22 cellular contexts compared by ENCODE assay signal in the genomic region with DNA sequence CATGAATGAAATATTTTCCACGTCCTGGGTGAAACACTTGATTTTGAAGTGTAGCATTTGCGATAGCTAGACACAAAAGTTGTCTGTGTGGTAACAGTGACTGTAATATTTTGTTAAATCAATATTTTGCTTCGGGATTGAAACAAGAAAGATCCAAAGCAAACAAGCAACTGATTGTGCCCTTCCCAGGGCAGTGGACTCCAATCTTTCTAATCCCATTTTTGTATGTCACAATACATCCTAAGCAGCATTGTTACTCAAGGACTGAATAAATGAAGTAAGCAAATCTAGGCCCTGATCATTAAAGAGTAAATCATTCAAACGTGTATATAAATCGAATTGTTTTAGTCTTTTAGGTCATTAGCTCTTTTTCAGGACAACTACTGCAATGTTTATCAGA. TPM values are rescaled to one million over a fixed set of nuclear protein-coding genes. Genes with fewer than 3 reads are reported as not detected.
DNase-seq lines count a peak whose midpoint lies in the region; ATAC-seq lines count a peak whose summit lies in the region.
"Had no signal": no experiment of that assay in that cellular context is flagged by ENCODE, and none has a peak within 500 bp of the region (broad histone marks: within the 10 kb centered on the region; RNA-seq: fewer than 3 reads in every experiment).

No MANE protein-coding gene starts in this region.

- H3K4me3 ChIP-seq in thymus (ENCODE audit: low read length): peak overlapping the region; percentile 25
- H3K4me3 ChIP-seq: BLaER1, hepatocyte had no signal

- no peaks in the 10 kb centered on the region for H3K36me3 ChIP-seq in thymus (ENCODE audit: control insufficient read depth, insufficient read depth)
- H3K36me3 ChIP-seq: BLaER1 had no signal

- H3K4me1 ChIP-seq in thymus (ENCODE audit: control insufficient read depth, insufficient read depth, low read length): no peaks in the 10 kb centered on the region
- H3K4me1 ChIP-seq: BLaER1, psoas muscle had no signal

- peak overlapping the region; percentile 77 for H3K4me3 Mint-ChIP-seq in T-helper 1 cell treated with Interleukin-12 subunit alpha and Interleukin-12 subunit beta and Interleukin-4 antibody, amounts not matched to agents 30 μg/mL and 1 μg/mL, for 36 hours
- peak overlapping the region; percentile 75 for H3K4me3 Mint-ChIP-seq in stimulated activated naive CD8-positive, alpha-beta T cell treated with anti-CD3 and anti-CD28 coated beads, Interleukin-15, Interleukin-2, amounts not matched to agents 100 ng/mL and 50 ng/mL, for 24 hours
- H3K4me3 Mint-ChIP-seq in activated naive CD8-positive, alpha-beta T cell treated with anti-CD3 and anti-CD28 coated beads, Interleukin-2, amount 10 ng/mL, durations not matched to agents 7 days and 5 days: peak overlapping the region; percentile 69
- H3K4me3 Mint-ChIP-seq: stimulated activated naive B cell treated with anti-CD40 and anti-IgM and Interleukin-4, amounts not matched to agents 10 μg/mL and 1 μg/mL and 100 μg/mL, for 72 hours had no signal

- 65% methylated on average over 5 of the region's 5 CpGs for WGBS in thymus

- DNase-seq in T-helper 1 cell (no peak), 8988T (no peak)
- no peak for DNase-seq in stimulated activated naive CD8-positive, alpha-beta T cell treated with anti-CD3 and anti-CD28 coated beads, Interleukin-15, Interleukin-2, amounts not matched to agents 100 U/mL and 50 U/mL, for 24 hours
- no peak for DNase-seq in activated naive CD8-positive, alpha-beta T cell treated with anti-CD3 and anti-CD28 coated beads, Interleukin-2, amount 10 ng/mL, durations not matched to agents 7 days and 5 days
- no peak for DNase-seq in stimulated activated CD8-positive, alpha-beta memory T cell treated with anti-CD3 and anti-CD28 coated beads, Interleukin-4, amount 100 ng/mL, for 48 hours
- DNase-seq: amniotic stem cell; GF-D8; islet precursor cell; mesenchymal stem cell; NCI-H1092 treated with DMSO at 0.1 percent for 48 hours; NCI-H526 treated with DMSO at 0.1 percent for 48 hours; PC-3; psoas muscle; stimulated activated naive B cell treated with anti-CD40 and anti-IgM and Interleukin-4, amounts not matched to agents 10 μg/mL and 1 μg/mL and 100 μg/mL, for 72 hours had no signal

- no peaks in the 10 kb centered on the region for H3K9me3 Mint-ChIP-seq in T-helper 1 cell treated with Interleukin-12 subunit alpha and Interleukin-12 subunit beta and Interleukin-4 antibody, amounts not matched to agents 30 μg/mL and 1 μg/mL, for 36 hours
- H3K9me3 Mint-ChIP-seq in stimulated activated naive CD8-positive, alpha-beta T cell treated with anti-CD3 and anti-CD28 coated beads, Interleukin-15, Interleukin-2, amounts not matched to agents 100 ng/mL and 50 ng/mL, for 24 hours: no peaks in the 10 kb centered on the region
- H3K9me3 Mint-ChIP-seq in activated naive CD8-positive, alpha-beta T cell treated with anti-CD3 and anti-CD28 coated beads, Interleukin-2, amount 10 ng/mL, durations not matched to agents 7 days and 5 days: no peaks in the 10 kb centered on the region
- H3K9me3 Mint-ChIP-seq: IgD-negative memory B cell; stimulated activated naive B cell treated with anti-CD40 and anti-IgM and Interleukin-4, amounts not matched to agents 10 μg/mL and 1 μg/mL and 100 μg/mL, for 72 hours had no signal

- no peaks in the 10 kb centered on the region for H3K27me3 Mint-ChIP-seq in T-helper 1 cell treated with Interleukin-12 subunit alpha and Interleukin-12 subunit beta and Interleukin-4 antibody, amounts not matched to agents 30 μg/mL and 1 μg/mL, for 36 hours (ENCODE audit: low read depth)
- no peaks in the 10 kb centered on the region for H3K27me3 Mint-ChIP-seq in stimulated activated naive CD8-positive, alpha-beta T cell treated with anti-CD3 and anti-CD28 coated beads, Interleukin-15, Interleukin-2, amounts not matched to agents 100 ng/mL and 50 ng/mL, for 24 hours
- no peaks in the 10 kb centered on the region for H3K27me3 Mint-ChIP-seq in activated naive CD8-positive, alpha-beta T cell treated with anti-CD3 and anti-CD28 coated beads, Interleukin-2, amount 10 ng/mL, durations not matched to agents 7 days and 5 days
- H3K27me3 Mint-ChIP-seq: IgD-negative memory B cell; stimulated activated naive B cell treated with anti-CD40 and anti-IgM and Interleukin-4, amounts not matched to agents 10 μg/mL and 1 μg/mL and 100 μg/mL, for 72 hours had no signal

- H3K36me3 Mint-ChIP-seq in T-helper 1 cell treated with Interleukin-12 subunit alpha and Interleukin-12 subunit beta and Interleukin-4 antibody, amounts not matched to agents 30 μg/mL and 1 μg/mL, for 36 hours (ENCODE audit: low read depth): peaks cover 30% of the 10 kb centered on the region
- H3K36me3 Mint-ChIP-seq in stimulated activated naive CD8-positive, alpha-beta T cell treated with anti-CD3 and anti-CD28 coated beads, Interleukin-15, Interleukin-2, amounts not matched to agents 100 ng/mL and 50 ng/mL, for 24 hours (ENCODE audit: low read depth): peaks cover 22% of the 10 kb centered on the region
- H3K36me3 Mint-ChIP-seq in activated naive CD8-positive, alpha-beta T cell treated with anti-CD3 and anti-CD28 coated beads, Interleukin-2, amount 10 ng/mL, durations not matched to agents 7 days and 5 days: peaks cover 20% of the 10 kb centered on the region
- H3K36me3 Mint-ChIP-seq: IgD-negative memory B cell; stimulated activated naive B cell treated with anti-CD40 and anti-IgM and Interleukin-4, amounts not matched to agents 10 μg/mL and 1 μg/mL and 100 μg/mL, for 72 hours had no signal

- H3K27ac ChIP-seq in thymus (ENCODE audit: low read depth): no peak overlapping the region
- H3K27ac ChIP-seq: 22Rv1, BLaER1, hepatocyte, psoas muscle had no signal

- POLR2A ChIA-PET in activated naive CD8-positive, alpha-beta T cell treated with anti-CD3 and anti-CD28 coated beads, Interleukin-2, amount 10 ng/mL, durations not matched to agents 7 days and 5 days (lab: Charles Lee): no interaction called here

- H3K4me1 Mint-ChIP-seq in T-helper 1 cell treated with Interleukin-12 subunit alpha and Interleukin-12 subunit beta and Interleukin-4 antibody, amounts not matched to agents 30 μg/mL and 1 μg/mL, for 36 hours (ENCODE audit: low read depth): peaks cover 40% of the 10 kb centered on the region
- H3K4me1 Mint-ChIP-seq in stimulated activated naive CD8-positive, alpha-beta T cell treated with anti-CD3 and anti-CD28 coated beads, Interleukin-15, Interleukin-2, amounts not matched to agents 100 ng/mL and 50 ng/mL, for 24 hours (ENCODE audit: low read depth): peaks cover 43% of the 10 kb centered on the region
- peaks cover 30% of the 10 kb centered on the region for H3K4me1 Mint-ChIP-seq in activated naive CD8-positive, alpha-beta T cell treated with anti-CD3 and anti-CD28 coated beads, Interleukin-2, amount 10 ng/mL, durations not matched to agents 7 days and 5 days

- H3K27ac Mint-ChIP-seq in T-helper 1 cell treated with Interleukin-12 subunit alpha and Interleukin-12 subunit beta and Interleukin-4 antibody, amounts not matched to agents 30 μg/mL and 1 μg/mL, for 36 hours: peak overlapping the region; percentile 78
- peak overlapping the region; percentile 55 for H3K27ac Mint-ChIP-seq in stimulated activated naive CD8-positive, alpha-beta T cell treated with anti-CD3 and anti-CD28 coated beads, Interleukin-15, Interleukin-2, amounts not matched to agents 100 ng/mL and 50 ng/mL, for 24 hours
- H3K27ac Mint-ChIP-seq in activated naive CD8-positive, alpha-beta T cell treated with anti-CD3 and anti-CD28 coated beads, Interleukin-2, amount 10 ng/mL, durations not matched to agents 7 days and 5 days: no peak overlapping the region
- H3K27ac Mint-ChIP-seq: IgD-negative memory B cell; stimulated activated naive B cell treated with anti-CD40 and anti-IgM and Interleukin-4, amounts not matched to agents 10 μg/mL and 1 μg/mL and 100 μg/mL, for 72 hours had no signal

- H3K9me3 ChIP-seq in thymus (ENCODE audit: control insufficient read depth): no peaks in the 10 kb centered on the region
- H3K9me3 ChIP-seq: psoas muscle had no signal

- H3K27me3 ChIP-seq in thymus (ENCODE audit: control insufficient read depth, insufficient read depth): no peaks in the 10 kb centered on the region
- H3K27me3 ChIP-seq: hepatocyte had no signal

- ATAC-seq in stimulated activated naive CD8-positive, alpha-beta T cell treated with anti-CD3 and anti-CD28 coated beads, Interleukin-15, Interleukin-2, amounts not matched to agents 100 U/mL and 50 U/mL, for 24 hours: no peak
- no peak for ATAC-seq in activated naive CD8-positive, alpha-beta T cell treated with anti-CD3 and anti-CD28 coated beads, Interleukin-2, amount 10 ng/mL, durations not matched to agents 7 days and 5 days (ENCODE audit: low read depth)
- ATAC-seq: PC-3; psoas muscle; stimulated activated naive B cell treated with anti-CD40 and anti-IgM and Interleukin-4, amounts not matched to agents 10 μg/mL and 1 μg/mL and 100 μg/mL, for 72 hours had no signal

RNA-seq across cellular contexts. Expression of a gene that starts 2.8 kb away (rescaled TPM):
- 10 to 100 TPM; 75.8 to 84.6 TPM for total RNA-seq in activated naive CD8-positive, alpha-beta T cell treated with anti-CD3 and anti-CD28 coated beads, Interleukin-2, amount 10 ng/mL, durations not matched to agents 7 days and 5 days
- 202 TPM for polyA plus RNA-seq in thymus
- total RNA-seq: PC-3 had no signal
- polyA plus RNA-seq: neural cell had no signal
